8 cellular contexts compared by ENCODE assay signal in the genomic region with DNA sequence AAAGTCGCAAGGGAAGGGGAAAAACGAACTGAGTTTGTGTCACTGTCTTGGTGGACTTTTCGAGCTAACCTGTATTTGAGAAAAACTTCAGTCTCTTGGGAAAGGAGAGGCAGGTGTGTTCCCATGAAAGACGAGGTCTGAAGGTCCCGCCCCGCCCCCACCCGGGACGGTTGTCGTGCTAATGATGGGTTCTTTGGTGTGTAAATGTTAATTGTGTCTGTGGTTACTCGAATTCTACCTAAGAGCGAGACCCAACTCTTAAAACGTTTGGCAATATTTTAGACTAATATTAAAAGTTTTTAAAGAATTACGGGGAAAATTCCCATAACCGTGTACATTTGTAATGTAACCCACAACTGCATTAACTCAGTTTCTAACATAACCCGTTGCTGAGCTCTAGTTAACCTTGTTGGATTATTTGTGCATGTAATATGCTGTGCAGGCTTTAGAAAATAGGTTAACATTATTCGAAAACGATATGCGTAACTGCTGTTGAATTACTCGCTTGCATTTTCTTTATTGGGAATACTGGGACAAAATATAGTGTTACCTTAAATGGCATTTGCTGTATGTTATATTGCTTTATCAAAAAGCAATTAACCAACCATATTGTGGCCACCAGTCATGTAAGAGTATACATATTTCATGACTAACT. TPM values are rescaled to one million over a fixed set of nuclear protein-coding genes. Genes with fewer than 3 reads are reported as not detected.
DNase-seq lines count a peak whose midpoint lies in the region; ATAC-seq and TF ChIP-seq lines count a peak whose summit lies in the region.

No MANE protein-coding gene starts in this region.

- no peaks in the 10 kb centered on the region for H3K9me3 Mint-ChIP-seq in activated naive CD8-positive, alpha-beta T cell treated with anti-CD3 and anti-CD28 coated beads, Interleukin-2, amount 10 ng/mL, durations not matched to agents 7 days and 5 days
- no peaks in the 10 kb centered on the region for H3K9me3 Mint-ChIP-seq in immature natural killer cell

- H2AFZ ChIP-seq in DND-41 (ENCODE audit: low read depth, low read length) (peak overlapping the region; percentile 66), Karpas-422 (ENCODE audit: low read length) (no peak overlapping the region)

- no peaks in the 10 kb centered on the region for H3K27me3 ChIP-seq in DND-41 (ENCODE audit: insufficient read depth, low read length, poor library complexity)
- peaks cover 11% of the 10 kb centered on the region for H3K27me3 ChIP-seq in HUES48 (ENCODE audit: control insufficient read depth, insufficient read depth, low read length)
- no peaks in the 10 kb centered on the region for H3K27me3 ChIP-seq in Karpas-422 (ENCODE audit: low read length)

- no peaks in the 10 kb centered on the region for H3K9me2 ChIP-seq in Karpas-422 (replicated peaks; ENCODE audit: insufficient read depth, low read length)

- no peak for TF ChIP-seq CTCF in DND-41 (IDR thresholded peaks at IDR 0.05; ENCODE audit: borderline replicate concordance, extremely low read depth, low read length, poor library complexity, severe bottlenecking)

- H3K4me1 Mint-ChIP-seq in activated naive CD8-positive, alpha-beta T cell treated with anti-CD3 and anti-CD28 coated beads, Interleukin-2, amount 10 ng/mL, durations not matched to agents 7 days and 5 days = peaks cover 19% of the 10 kb centered on the region
- peaks cover 20 to 24% of the 10 kb centered on the region in 2 donors for H3K4me1 Mint-ChIP-seq in immature natural killer cell

- H3K4me2 ChIP-seq in DND-41 (ENCODE audit: insufficient read depth, low read length) (peak overlapping the region; percentile 78), Karpas-422 (ENCODE audit: low read depth, low read length, poor library complexity, severe bottlenecking) (no peak overlapping the region)

- no peak for ATAC-seq in DND-41 (ENCODE audit: insufficient read depth, low read depth)
- ATAC-seq in activated naive CD8-positive, alpha-beta T cell treated with anti-CD3 and anti-CD28 coated beads, Interleukin-2, amount 10 ng/mL, durations not matched to agents 7 days and 5 days (ENCODE audit: low read depth) = no peak
- no peak for ATAC-seq in HG03175 (IDR thresholded peaks at IDR 0.05; ENCODE audit: unreplicated experiment)

- H3K36me3 Mint-ChIP-seq in activated naive CD8-positive, alpha-beta T cell treated with anti-CD3 and anti-CD28 coated beads, Interleukin-2, amount 10 ng/mL, durations not matched to agents 7 days and 5 days = no peaks in the 10 kb centered on the region
- H3K36me3 Mint-ChIP-seq in immature natural killer cell = peaks cover 0 to 7% (median 0%) of the 10 kb centered on the region in 3 donors

- H3K79me2 ChIP-seq in DND-41 (ENCODE audit: insufficient read depth, low read length) (peaks cover 48% of the 10 kb centered on the region), Karpas-422 (ENCODE audit: low read length) (no peaks in the 10 kb centered on the region)

- DNase-seq in DND-41 (peak; percentile 46), immature natural killer cell (no peak), NCI-H128 (lab: John Stamatoyannopoulos, UW; ENCODE audit: unreplicated experiment) (no peak), Karpas-422 (no peak)
- DNase-seq in activated naive CD8-positive, alpha-beta T cell treated with anti-CD3 and anti-CD28 coated beads, Interleukin-2, amount 10 ng/mL, durations not matched to agents 7 days and 5 days = no peak
- DNase-seq in stimulated activated CD8-positive, alpha-beta memory T cell treated with anti-CD3 and anti-CD28 coated beads, Interleukin-4, amount 100 ng/mL, for 48 hours = peak; percentile 33

- peaks cover 4% of the 10 kb centered on the region for H3K27me3 Mint-ChIP-seq in activated naive CD8-positive, alpha-beta T cell treated with anti-CD3 and anti-CD28 coated beads, Interleukin-2, amount 10 ng/mL, durations not matched to agents 7 days and 5 days
- peaks cover 2 to 5% (median 4%) of the 10 kb centered on the region in 3 donors for H3K27me3 Mint-ChIP-seq in immature natural killer cell (ENCODE audit: low read depth in 3 of 3)

- H3K36me3 ChIP-seq in DND-41 (ENCODE audit: insufficient read depth, low read length) = peaks cover 1% of the 10 kb centered on the region; the same call in 1 of the 2 replicates
- H3K36me3 ChIP-seq in HUES48 (ENCODE audit: control insufficient read depth, insufficient read depth, low read length) = no peaks in the 10 kb centered on the region
- H3K36me3 ChIP-seq in Karpas-422 (ENCODE audit: insufficient read depth, low read length) = no peaks in the 10 kb centered on the region

- H3K4me1 ChIP-seq in DND-41 (ENCODE audit: insufficient read depth, low read length) (peaks cover 27% of the 10 kb centered on the region), HUES48 (ENCODE audit: control insufficient read depth, insufficient read depth, low read length) (peaks cover 24% of the 10 kb centered on the region), Karpas-422 (ENCODE audit: low read length) (no peaks in the 10 kb centered on the region)

- H3K4me3 Mint-ChIP-seq in activated naive CD8-positive, alpha-beta T cell treated with anti-CD3 and anti-CD28 coated beads, Interleukin-2, amount 10 ng/mL, durations not matched to agents 7 days and 5 days = peak overlapping the region; percentile 77
- peak overlapping the region; percentile 81 to 86 (median 83) for H3K4me3 Mint-ChIP-seq in immature natural killer cell

- H3K27ac Mint-ChIP-seq in activated naive CD8-positive, alpha-beta T cell treated with anti-CD3 and anti-CD28 coated beads, Interleukin-2, amount 10 ng/mL, durations not matched to agents 7 days and 5 days = no peak overlapping the region
- peak overlapping the region in 3 of 6 donors; percentile 21 to 72 (median 62) for H3K27ac Mint-ChIP-seq in immature natural killer cell

- H3K9me3 ChIP-seq in DND-41 (ENCODE audit: insufficient read depth, low read length, severe bottlenecking) (no peaks in the 10 kb centered on the region), HUES48 (ENCODE audit: control insufficient read depth, insufficient read depth, low read length) (no peaks in the 10 kb centered on the region), Karpas-422 (ENCODE audit: low read length) (no peaks in the 10 kb centered on the region)

- POLR2A ChIA-PET in activated naive CD8-positive, alpha-beta T cell treated with anti-CD3 and anti-CD28 coated beads, Interleukin-2, amount 10 ng/mL, durations not matched to agents 7 days and 5 days (lab: Charles Lee) = no interaction called here

- peaks cover 4% of the 10 kb centered on the region; the same call in 1 of the 2 replicates for H4K20me1 ChIP-seq in DND-41 (ENCODE audit: insufficient read depth, low read length)
- no peaks in the 10 kb centered on the region for H4K20me1 ChIP-seq in Karpas-422 (ENCODE audit: insufficient read depth, low read depth, low read length)

- H3K4me3 ChIP-seq in DND-41 (ENCODE audit: low read depth in 1 of 2, low read length in 2 of 2) = peak overlapping the region; percentile 74 to 80
- peak overlapping the region; percentile 94 for H3K4me3 ChIP-seq in HUES48 (ENCODE audit: low read depth, low read length)
- H3K4me3 ChIP-seq in Karpas-422 (ENCODE audit: low read length) = no peak overlapping the region

- peak overlapping the region; percentile 94 for H3K9ac ChIP-seq in DND-41 (ENCODE audit: low read depth, low read length)
- peak overlapping the region; percentile 92 for H3K9ac ChIP-seq in HUES48 (ENCODE audit: low read depth, low read length)
- no peak overlapping the region for H3K9ac ChIP-seq in Karpas-422 (ENCODE audit: low read length)

- H3K27ac ChIP-seq in DND-41 (ENCODE audit: low read length) (peak overlapping the region; percentile 73), HUES48 (ENCODE audit: low read depth, low read length) (peak overlapping the region; percentile 88), Karpas-422 (ENCODE audit: low read length) (no peak overlapping the region)

RNA-seq across cellular contexts. Expression of gene EPB41L5, which starts 0.8 kb away (rescaled TPM):
- total RNA-seq in activated naive CD8-positive, alpha-beta T cell treated with anti-CD3 and anti-CD28 coated beads, Interleukin-2, amount 10 ng/mL, durations not matched to agents 7 days and 5 days = 1 to 10 TPM; 6.6 to 6.7 TPM
- polyA plus RNA-seq in immature natural killer cell = 1 to 10 TPM; 1.5 to 5.8 (median 4.1) TPM
- total RNA-seq in Karpas-422 (2014; rRNA removed; shearing (Covaris generic); ENCODE audit: low replicate concordance) = 0.11 and 3.1 TPM in 2 replicates

Comparison
In these comparisons a context has a peak if more than half of its experiments do, and no peak if none do; other contexts are left out.
1. DNase-seq: peak in DND-41 (single experiment) and stimulated activated CD8-positive, alpha-beta memory T cell treated with anti-CD3 and anti-CD28 coated beads, Interleukin-4, amount 100 ng/mL, for 48 hours (single experiment); none in activated naive CD8-positive, alpha-beta T cell treated with anti-CD3 and anti-CD28 coated beads, Interleukin-2, amount 10 ng/mL, durations not matched to agents 7 days and 5 days (single experiment), immature natural killer cell (0 of 3), NCI-H128 (single experiment) and Karpas-422 (single experiment).